ENCODE assay signal across 8 cellular contexts in the genomic region with DNA sequence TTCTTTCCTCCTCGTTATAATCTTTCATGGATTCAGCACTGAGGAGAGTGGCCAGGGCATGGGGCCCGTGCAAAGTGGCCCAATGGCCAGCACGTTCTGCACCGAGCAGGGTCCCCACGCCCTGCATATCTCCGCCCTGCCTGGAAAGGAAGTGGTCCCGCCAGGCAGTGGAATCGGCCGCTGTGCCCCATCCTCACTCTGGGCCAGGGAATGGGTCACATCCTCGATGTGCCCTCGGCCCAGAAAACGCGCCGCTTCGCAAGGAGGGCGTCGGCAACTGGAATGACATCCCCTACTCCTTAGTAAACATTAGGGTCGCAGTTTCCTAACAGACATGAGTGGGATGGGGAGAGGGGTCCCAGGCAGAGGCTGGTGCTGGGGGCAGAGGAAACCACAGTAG.
"Had no signal": no experiment of that assay in that cellular context is flagged by ENCODE, and none has a peak within 500 bp of the region (broad histone marks: within the 10 kb centered on the region; RNA-seq: fewer than 3 reads in every experiment).

No MANE protein-coding gene starts in this region.

- ATAC-seq: GM12878 had no signal

- DNase-seq: GDM1, GF-D8 had no signal

- FAIRE-seq: G401.6, GM12878, GM12891, GM12892, GM18507, GM19239 had no signal

- H3K4me3 ChIP-seq: GM12878 had no signal
